21 cellular contexts compared by ENCODE assay signal in genomic region chrX:40853004-40853815, GRCh38.
"Had no signal": no experiment of that assay in that cellular context is flagged by ENCODE, and none has a peak within 500 bp of the region (broad histone marks: within the 10 kb centered on the region; RNA-seq: fewer than 3 reads in every experiment).

No MANE protein-coding gene starts in this region.

- H3K4me3 ChIP-seq: breast epithelium, left lung, thyroid gland had no signal

- H3K9me3 ChIP-seq: left lung, thyroid gland had no signal

- H3K4me3 Mint-ChIP-seq: effector memory CD8-positive, alpha-beta T cell; nephron progenitor cell had no signal

- ATAC-seq: effector memory CD8-positive, alpha-beta T cell; left lung had no signal

- DNase-seq: activated CD4-positive, alpha-beta T cell treated with anti-CD3 and anti-CD28 coated beads, Interleukin-2, amount 50 U/mL, for 1 hour; activated CD4-positive, CD25-positive, alpha-beta regulatory T cell treated with anti-CD3 and anti-CD28 coated beads, Interleukin-2, amount 50 U/mL, for 72 hours; activated CD8-positive, alpha-beta memory T cell treated with anti-CD3 and anti-CD28 coated beads for 24 hours; activated CD8-positive, alpha-beta memory T cell treated with anti-CD3 and anti-CD28 coated beads, Interleukin-2, amount 50 U/mL, for 48 hours; activated effector memory CD4-positive, alpha-beta T cell treated with anti-CD3 and anti-CD28 coated beads, Interleukin-2, amount 50 U/mL, for 16 hours; activated naive CD4-positive, alpha-beta T cell treated with anti-CD3 and anti-CD28 coated beads, Interleukin-2, amount 50 U/mL, for 16 hours; activated T-cell treated with anti-CD3 and anti-CD28 coated beads, Interleukin-2, amount 50 U/mL, for 48 hours; aorta; effector memory CD8-positive, alpha-beta T cell; foreskin fibroblast; left lung; mammary epithelial cell; nephron progenitor cell; occipital lobe; stimulated activated CD8-positive, alpha-beta memory T cell treated with anti-CD3 and anti-CD28 coated beads, Interleukin-4, amount 100 ng/mL, for 48 hours; stimulated activated naive CD4-positive, alpha-beta T cell treated with Interleukin-2 at 50 U/mL for 16 hours; T1000; thyroid gland had no signal

- H3K27me3 ChIP-seq: thyroid gland had no signal

- H3K27ac ChIP-seq: breast epithelium, epithelial cell of prostate, left lung, thyroid gland had no signal

- H3K4me1 ChIP-seq: breast epithelium, left lung had no signal

- H3K9me3 Mint-ChIP-seq: effector memory CD8-positive, alpha-beta T cell had no signal

- H3K27ac Mint-ChIP-seq: effector memory CD8-positive, alpha-beta T cell; nephron progenitor cell; progenitor cell of endocrine pancreas had no signal

- H3K36me3 ChIP-seq: breast epithelium, left lung, thyroid gland had no signal

- H3K27me3 Mint-ChIP-seq: progenitor cell of endocrine pancreas had no signal
